ENCODE assay signal across 1 cellular context in genomic region chr9:108743901-108744371, GRCh38.
TF ChIP-seq lines count a peak whose summit lies in the region.

No MANE protein-coding gene starts in this region.

TF ChIP-seq in H1, 55 proteins besides CTCF, POLR2A, EP300 and RAD21 (continued from another document):
- TF ChIP-seq, protein P1, sequence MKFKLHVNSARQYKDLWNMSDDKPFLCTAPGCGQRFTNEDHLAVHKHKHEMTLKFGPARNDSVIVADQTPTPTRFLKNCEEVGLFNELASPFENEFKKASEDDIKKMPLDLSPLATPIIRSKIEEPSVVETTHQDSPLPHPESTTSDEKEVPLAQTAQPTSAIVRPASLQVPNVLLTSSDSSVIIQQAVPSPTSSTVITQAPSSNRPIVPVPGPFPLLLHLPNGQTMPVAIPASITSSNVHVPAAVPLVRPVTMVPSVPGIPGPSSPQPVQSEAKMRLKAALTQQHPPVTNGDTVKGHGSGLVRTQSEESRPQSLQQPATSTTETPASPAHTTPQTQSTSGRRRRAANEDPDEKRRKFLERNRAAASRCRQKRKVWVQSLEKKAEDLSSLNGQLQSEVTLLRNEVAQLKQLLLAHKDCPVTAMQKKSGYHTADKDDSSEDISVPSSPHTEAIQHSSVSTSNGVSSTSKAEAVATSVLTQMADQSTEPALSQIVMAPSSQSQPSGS (IDR thresholded peaks at IDR 0.05; ENCODE audit: low read length) = no peak
